32 cellular contexts compared by ENCODE assay signal in the genomic region with DNA sequence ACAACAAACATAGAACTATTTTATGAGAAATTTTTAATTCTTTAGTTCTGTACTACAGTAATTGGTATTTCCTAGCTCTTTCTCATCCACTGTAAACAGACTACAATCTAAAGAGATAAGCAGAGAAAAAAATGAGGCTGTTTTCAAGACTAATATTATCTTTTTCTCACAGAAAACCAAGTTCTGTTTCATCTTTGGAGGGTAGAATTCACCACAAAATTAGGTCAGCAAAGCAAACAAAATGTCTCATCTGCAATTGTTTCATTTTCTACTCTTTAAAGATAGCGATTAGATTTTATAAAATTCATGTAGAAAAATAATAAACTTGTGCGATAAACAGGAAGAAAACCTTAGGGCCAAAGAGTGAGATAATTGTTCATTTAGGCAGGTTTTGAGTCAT. TPM values are rescaled to one million over a fixed set of nuclear protein-coding genes. Genes with fewer than 3 reads are reported as not detected.
DNase-seq lines count a peak whose midpoint lies in the region; ATAC-seq, FAIRE-seq and TF ChIP-seq lines count a peak whose summit lies in the region.
"Had no signal": no experiment of that assay in that cellular context is flagged by ENCODE, and none has a peak within 500 bp of the region (broad histone marks: within the 10 kb centered on the region; RNA-seq: fewer than 3 reads in every experiment).

No MANE protein-coding gene starts in this region.

- POLR2A ChIA-PET in Panc1 (lab: Charles Lee), result interaction anchor here (0.5 kb wide), 1 partner anchor 116 kb away, joined by 12 read pairs; no protein-coding TSS in a partner anchor
- POLR2A ChIA-PET in K562 (lab: Yijun Ruan, JAX), result interaction anchor here (1.3 kb wide), 1 partner anchor 11 kb away, joined by 3 read pairs; no protein-coding TSS in a partner anchor

- H3K36me3 ChIP-seq in ACC112 (ENCODE audit: insufficient read depth, low read length), result no peaks in the 10 kb centered on the region
- no peaks in the 10 kb centered on the region for H3K36me3 ChIP-seq in Panc1 (ENCODE audit: control insufficient read depth, insufficient read depth, low read length)
- H3K36me3 ChIP-seq in K562 (ENCODE audit: control insufficient read depth, insufficient read depth, low read length), result 0 out of 3 replicates have a peak, but pooled peaks cover 2% of the 10 kb centered on the region
- no peaks in the 10 kb centered on the region for H3K36me3 ChIP-seq in mesenchymal stem cell (ENCODE audit: control insufficient read depth in 1 of 2, insufficient read depth in 2 of 2, low read depth in 1 of 2, low read length in 2 of 2)
- H3K36me3 ChIP-seq in effector memory CD4-positive, alpha-beta T cell (ENCODE audit: control insufficient read depth, insufficient read depth, low read length), result no peaks in the 10 kb centered on the region
- no peaks in the 10 kb centered on the region for H3K36me3 ChIP-seq in MG63
- H3K36me3 ChIP-seq: BLaER1, esophagus muscularis mucosa, transverse colon had no signal

- no peak overlapping the region for H3K14ac ChIP-seq in mesenchymal stem cell (ENCODE audit: low read length in 2 of 2)

- no peak overlapping the region for H4K91ac ChIP-seq in mesenchymal stem cell (ENCODE audit: low read length)

- H3K4me1 ChIP-seq in ACC112 (ENCODE audit: control insufficient read depth, insufficient read depth, low read length, unreplicated experiment), result peaks cover 55% of the 10 kb centered on the region
- peaks cover 14% of the 10 kb centered on the region for H3K4me1 ChIP-seq in Panc1 (ENCODE audit: control insufficient read depth, insufficient read depth, low read length)
- peaks cover 6 to 18% of the 10 kb centered on the region in 2 experiments; a peak in 3 of 5 replicates for H3K4me1 ChIP-seq in K562 (replicated peaks in 1 of 2; ENCODE audit: control insufficient read depth in 2 of 2, insufficient read depth in 2 of 2, low read length in 2 of 2)
- peaks cover 6% of the 10 kb centered on the region for H3K4me1 ChIP-seq in mesenchymal stem cell (ENCODE audit: control insufficient read depth, insufficient read depth, low read depth, low read length)
- no peaks in the 10 kb centered on the region for H3K4me1 ChIP-seq in effector memory CD4-positive, alpha-beta T cell (ENCODE audit: control insufficient read depth, insufficient read depth, low read length, poor library complexity, severe bottlenecking)

- no peak for FAIRE-seq in K562 (lab: Jason Lieb, UNC)
- FAIRE-seq: GM12892, HepG2 had no signal

- no peak for ATAC-seq in Panc1
- no peak for ATAC-seq in K562
- ATAC-seq: activated CD8-positive, alpha-beta T cell treated with anti-CD3 and anti-CD28 coated beads for 36 hours; body of pancreas; Right ventricle myocardium inferior had no signal

- H3K27ac ChIP-seq in ACC112 (ENCODE audit: low read depth, low read length) (peak overlapping the region; percentile 99), Panc1 (ENCODE audit: low read length) (peak overlapping the region; percentile 70), K562 (ENCODE audit: extremely low read depth, low read depth, low read length) (no peak overlapping the region; the same call in 2 of the 3 replicates), mesenchymal stem cell (ENCODE audit: low read length, poor library complexity, severe bottlenecking) (no peak overlapping the region)
- H3K27ac ChIP-seq in effector memory CD4-positive, alpha-beta T cell (ENCODE audit: insufficient read depth, low read length, poor library complexity, severe bottlenecking), result no peak overlapping the region
- H3K27ac ChIP-seq: BLaER1, esophagus muscularis mucosa, HL-60, transverse colon had no signal

- H3K4me3 ChIP-seq in ACC112 (ENCODE audit: low read depth, low read length) (peak overlapping the region; percentile 53), Panc1 (ENCODE audit: low read depth in 2 of 2, low read length in 2 of 2) (no peak overlapping the region), K562 (no peak overlapping the region), mesenchymal stem cell (ENCODE audit: insufficient read depth in 1 of 2, low read depth in 1 of 2, low read length in 2 of 2) (no peak overlapping the region), MG63 (no peak overlapping the region)
- H3K4me3 ChIP-seq in effector memory CD4-positive, alpha-beta T cell (ENCODE audit: insufficient read depth, low read depth, low read length, poor library complexity, severe bottlenecking), result no peak overlapping the region
- H3K4me3 ChIP-seq: BLaER1, body of pancreas, esophagus muscularis mucosa, transverse colon had no signal

- no peak for TF ChIP-seq RAD21 in K562 (CRISPR knock-in tag; conservative IDR thresholded peaks at IDR 0.05 in 1 of 2, IDR thresholded peaks at IDR 0.05 in 1 of 2)

- no peak overlapping the region for H3K18ac ChIP-seq in mesenchymal stem cell (ENCODE audit: low read depth in 1 of 2, low read length in 2 of 2)

- no peak overlapping the region for H2BK12ac ChIP-seq in mesenchymal stem cell (ENCODE audit: low read length in 2 of 2)

- no peak for TF ChIP-seq POLR2A in K562 (conservative IDR thresholded peaks at IDR 0.05)

- no peak overlapping the region for H2BK120ac ChIP-seq in mesenchymal stem cell (ENCODE audit: low read depth, low read length)

- H3K23ac ChIP-seq in mesenchymal stem cell (ENCODE audit: low read length in 2 of 2), result no peak overlapping the region

- DNase-seq in Panc1 (ENCODE audit: low read depth, low spot score), result no peak
- DNase-seq in K562 (ENCODE audit: extremely low read depth in 1 of 4, low spot score in 3 of 4), result no peak
- no peak for DNase-seq in mesenchymal stem cell
- no peak for DNase-seq in NCI-H2171 treated with DMSO at 0.1 percent for 48 hours (lab: John Stamatoyannopoulos, UW)
- no peak for DNase-seq in GM03348 (ENCODE audit: low spot score)
- no peak for DNase-seq in effector memory CD4-positive, alpha-beta T cell
- no peak for DNase-seq in MG63
- DNase-seq: activated CD4-positive, CD25-positive, alpha-beta regulatory T cell; activated CD8-positive, alpha-beta T cell treated with anti-CD3 and anti-CD28 coated beads for 36 hours; activated effector memory CD4-positive, alpha-beta T cell treated with anti-CD3 and anti-CD28 coated beads, Interleukin-2, amount 50 U/mL, for 16 hours; body of pancreas; Caco-2; effector CD4-positive, alpha-beta T cell; H9; kidney glomerular epithelial cell; NCI-H1092 treated with DMSO at 0.1 percent for 48 hours; NCI-H1930; NCI-H2227 treated with DMSO at 0.1 percent for 48 hours; NCI-H69; T-helper 9 cell; transverse colon had no signal

- H3K4ac ChIP-seq in mesenchymal stem cell (ENCODE audit: low read depth in 1 of 2, low read length in 2 of 2), result no peak overlapping the region

- H3K27me3 ChIP-seq in ACC112 (ENCODE audit: insufficient read depth, low read length) (no peaks in the 10 kb centered on the region), Panc1 (ENCODE audit: control insufficient read depth, insufficient read depth, low read length) (no peaks in the 10 kb centered on the region), K562 (ENCODE audit: control insufficient read depth in 2 of 2, insufficient read depth in 2 of 2, low read length in 2 of 2) (no peaks in the 10 kb centered on the region), mesenchymal stem cell (ENCODE audit: control insufficient read depth in 1 of 2, insufficient read depth in 1 of 2, low read length in 2 of 2) (no peaks in the 10 kb centered on the region), MG63 (no peaks in the 10 kb centered on the region)
- H3K27me3 ChIP-seq in effector memory CD4-positive, alpha-beta T cell (replicated peaks; ENCODE audit: control insufficient read depth, insufficient read depth, low read length, poor library complexity, severe bottlenecking), result no peaks in the 10 kb centered on the region
- H3K27me3 ChIP-seq: BLaER1, body of pancreas, esophagus muscularis mucosa, transverse colon had no signal

- in situ Hi-C loops in Panc1 (cut with HindIII; ENCODE audit: low pct_unique_long_range_greater_than_20kb, low sequenced_read_pairs), result no loop called here
- in situ Hi-C loops in K562 (cut with MboI), result no loop called here

- H3K9me3 ChIP-seq in Panc1 (ENCODE audit: control insufficient read depth, insufficient read depth, low read depth, low read length) (no peaks in the 10 kb centered on the region), K562 (replicated peaks; ENCODE audit: control insufficient read depth, insufficient read depth, low read depth, low read length) (no peaks in the 10 kb centered on the region), mesenchymal stem cell (ENCODE audit: control insufficient read depth, low read length) (no peaks in the 10 kb centered on the region), MG63 (no peaks in the 10 kb centered on the region)
- no peaks in the 10 kb centered on the region for H3K9me3 ChIP-seq in effector memory CD4-positive, alpha-beta T cell (ENCODE audit: control insufficient read depth, low read length)
- H3K9me3 ChIP-seq: BLaER1, body of pancreas, Caco-2, esophagus muscularis mucosa, transverse colon had no signal

- peaks cover 2% of the 10 kb centered on the region for H4K20me1 ChIP-seq in K562 (replicated peaks; ENCODE audit: control insufficient read depth, insufficient read depth, low read length)
- H4K20me1 ChIP-seq: BLaER1 had no signal

- no peaks in the 10 kb centered on the region for H3K9me1 ChIP-seq in K562 (ENCODE audit: control insufficient read depth, insufficient read depth, low read length)

- no peak overlapping the region for H2BK15ac ChIP-seq in mesenchymal stem cell (ENCODE audit: low read depth, poor library complexity, severe bottlenecking)

- H2AK5ac ChIP-seq in mesenchymal stem cell (ENCODE audit: low read length, severe bottlenecking), result no peak overlapping the region

- H3K79me2 ChIP-seq in ACC112 (ENCODE audit: control insufficient read depth, insufficient read depth, low read length, unreplicated experiment), result peaks cover 14% of the 10 kb centered on the region
- peaks cover 31% of the 10 kb centered on the region for H3K79me2 ChIP-seq in K562 (ENCODE audit: control insufficient read depth, insufficient read depth, low read length)

- H3K9ac ChIP-seq in K562 (ENCODE audit: insufficient read depth in 1 of 2, low read depth in 2 of 2, low read length in 2 of 2) (no peak overlapping the region), mesenchymal stem cell (ENCODE audit: low read length) (peak overlapping the region; percentile 77)
- H3K9ac ChIP-seq: BLaER1 had no signal

- H2AFZ ChIP-seq in ACC112 (ENCODE audit: low read length, unreplicated experiment), result peak overlapping the region; percentile 65
- no peak overlapping the region for H2AFZ ChIP-seq in K562 (ENCODE audit: low read depth, low read length)
- no peak overlapping the region for H2AFZ ChIP-seq in mesenchymal stem cell (ENCODE audit: low read depth, low read length)

- H4K8ac ChIP-seq in mesenchymal stem cell (ENCODE audit: low read length), result no peak overlapping the region

- H2BK5ac ChIP-seq in mesenchymal stem cell (ENCODE audit: low read depth, low read length, poor library complexity, severe bottlenecking), result no peak overlapping the region

- no peaks in the 10 kb centered on the region for H3K79me1 ChIP-seq in mesenchymal stem cell (replicated peaks; ENCODE audit: low read length, poor library complexity, severe bottlenecking)

- WGBS in K562 (ENCODE audit: insufficient coverage, low coverage, missing lambda C conversion rate), result 13% methylated on average over 2 of the region's 2 CpGs
- WGBS in mesenchymal stem cell, result no CpG with 5 or more reads among the region's 2 CpGs

- TF ChIP-seq EP300 in K562 (IDR thresholded peaks at IDR 0.05; ENCODE audit: low read length), result no peak

- CTCF ChIA-PET in Panc1 (lab: Charles Lee), result no interaction called here
- CTCF ChIA-PET in K562 (lab: Yijun Ruan, JAX; ENCODE audit: low intra/inter-chr PET ratio), result no interaction called here

- intact Hi-C loops in Panc1 (cut with micrococcal nuclease; ENCODE audit: unreplicated experiment) (no loop called here), K562 (cut with micrococcal nuclease) (no loop called here)

- no peak overlapping the region; the same call in 1 of the 2 replicates for H3K4me2 ChIP-seq in K562 (ENCODE audit: insufficient read depth, low read length)
- H3K4me2 ChIP-seq in mesenchymal stem cell (ENCODE audit: low read length, poor library complexity, severe bottlenecking), result no peak overlapping the region
- H3K4me2 ChIP-seq: BLaER1 had no signal

- BruUV-seq in Panc1 (replicated peaks; lab: Mats Ljungman, UMichigan) (no TSS peak), K562 (replicated peaks; lab: Mats Ljungman, UMichigan) (no TSS peak)

- no peak for TF ChIP-seq CTCF in Panc1 (IDR thresholded peaks at IDR 0.05)
- no peak for TF ChIP-seq CTCF in K562 (IDR thresholded peaks at IDR 0.05 in 2 of 3, conservative IDR thresholded peaks at IDR 0.05 in 1 of 3; ENCODE audit: insufficient read depth in 2 of 3, low read depth in 1 of 3, low read length in 3 of 3)

RNA-seq across cellular contexts. Expression of gene APOO, which starts 10.8 kb away (rescaled TPM):
- total RNA-seq in Panc1 (2021; ENCODE audit: unreplicated experiment), result 36.8 TPM
- 23.2 TPM for polyA plus RNA-seq in Panc1 (2012; ENCODE audit: insufficient read length)
- 16.2 and 19.7 TPM in 2 replicates for total RNA-seq in K562 (2011; cell fraction: chromatin; rRNA removed; ENCODE audit: low replicate concordance)
- 11.2 and 12.5 TPM in 2 replicates for total RNA-seq in K562 (2011; cell fraction: nucleolus; rRNA removed)
- total RNA-seq in K562 (2011; cell fraction: nucleoplasm; rRNA removed), result 18.0 and 23.3 TPM in 2 replicates
- total RNA-seq in K562 (2014; rRNA removed), result 37.3 and 43.7 TPM in 2 replicates
- 60.8 and 64.4 TPM in 2 replicates for total RNA-seq in K562 (2014; rRNA removed; fragmentation: Illumina TruSeq; extraction: Trizol)
- 56.9 and 59.7 TPM in 2 replicates for total RNA-seq in K562 (2015; rRNA removed; fragmentation: Illumina TruSeq; extraction: Trizol)
- total RNA-seq in K562 (2021), result 59.8 and 63.9 TPM in 2 replicates
- polyA plus RNA-seq in K562 (2011; rRNA removed), result 55.2 and 67.3 TPM in 2 replicates
- 34.2 and 35.9 TPM in 2 replicates for polyA plus RNA-seq in K562 (2011; cell fraction: cytosol; rRNA removed)
- 9.4 and 13.6 TPM in 2 replicates for polyA plus RNA-seq in K562 (2011; cell fraction: nucleus; rRNA removed)
- 78.6 and 89.2 TPM in 2 replicates for polyA plus RNA-seq in K562 (2012)
- polyA plus RNA-seq in K562 (2014; fragmentation: Illumina TruSeq; extraction: Trizol), result 62.9 and 72.0 TPM in 2 replicates
- 10 to 100 TPM; 46.5 to 76.4 TPM for polyA plus RNA-seq in K562 (2014; fragmentation: Nextera tagmentation; extraction: Ambion mirVana)
- polyA plus RNA-seq in K562 (2014; rRNA removed), result 58.9 and 63.6 TPM in 2 replicates
- 30.1 and 34.1 TPM in 2 replicates for polyA minus RNA-seq in K562 (2011; rRNA and poly(A)+ RNA removed)
- polyA minus RNA-seq in K562 (2011; cell fraction: cytosol; rRNA and poly(A)+ RNA removed), result 4.8 and 11.5 TPM in 2 replicates
- 6.3 and 8.2 TPM in 2 replicates for polyA minus RNA-seq in K562 (2011; cell fraction: nucleus; rRNA and poly(A)+ RNA removed)
- 48.2 TPM for polyA plus RNA-seq in mesenchymal stem cell (2013, experiment 1 of 2)
- 54.2 TPM for polyA plus RNA-seq in mesenchymal stem cell (2013, experiment 2 of 2)
- 20.2 and 23.5 TPM in 2 replicates for total RNA-seq in MG63 (2014; rRNA removed; shearing (Covaris generic); ENCODE audit: low replicate concordance)

RNA-seq across cellular contexts. Expression of gene CXorf58, which starts 10.8 kb away (rescaled TPM):
- 0.41 TPM for total RNA-seq in Panc1 (2021; ENCODE audit: unreplicated experiment)
- 0.13 TPM for polyA plus RNA-seq in Panc1 (2012; ENCODE audit: insufficient read length)
- total RNA-seq in K562 (2011; cell fraction: chromatin; rRNA removed; ENCODE audit: low replicate concordance), result not detected in 2 replicates
- total RNA-seq in K562 (2011; cell fraction: nucleolus; rRNA removed), result not detected in 2 replicates
- total RNA-seq in K562 (2011; cell fraction: nucleoplasm; rRNA removed), result not detected in 2 replicates
- 0.12 and 0.27 TPM in 2 replicates for total RNA-seq in K562 (2014; rRNA removed)
- total RNA-seq in K562 (2014; rRNA removed; fragmentation: Illumina TruSeq; extraction: Trizol), result 0.13 and 0.15 TPM in 2 replicates
- total RNA-seq in K562 (2015; rRNA removed; fragmentation: Illumina TruSeq; extraction: Trizol), result 0.25 TPM in 1 of 2 replicates, not detected in the other
- 0.25 TPM in 1 of 2 replicates, not detected in the other for total RNA-seq in K562 (2021)
- 0.11 and 0.17 TPM in 2 replicates for polyA plus RNA-seq in K562 (2011; rRNA removed)
- 0.12 TPM in 1 of 2 replicates, not detected in the other for polyA plus RNA-seq in K562 (2011; cell fraction: cytosol; rRNA removed)
- polyA plus RNA-seq in K562 (2011; cell fraction: nucleus; rRNA removed), result not detected in 2 replicates
- polyA plus RNA-seq in K562 (2012), result 0.08 TPM in 1 of 2 replicates, not detected in the other
- polyA plus RNA-seq in K562 (2014; fragmentation: Illumina TruSeq; extraction: Trizol), result not detected in 2 replicates
- polyA plus RNA-seq in K562 (2014; fragmentation: Nextera tagmentation; extraction: Ambion mirVana), result under 1 TPM; 0.10 to 0.13 TPM
- polyA plus RNA-seq in K562 (2014; rRNA removed), result 0.26 TPM in 1 of 2 replicates, not detected in the other
- polyA minus RNA-seq in K562 (2011; rRNA and poly(A)+ RNA removed), result 0.11 TPM in 1 of 2 replicates, not detected in the other
- not detected in 2 replicates for polyA minus RNA-seq in K562 (2011; cell fraction: cytosol; rRNA and poly(A)+ RNA removed)
- not detected in 2 replicates for polyA minus RNA-seq in K562 (2011; cell fraction: nucleus; rRNA and poly(A)+ RNA removed)
- polyA plus RNA-seq in mesenchymal stem cell (2013, experiment 1 of 2), result not detected
- not detected for polyA plus RNA-seq in mesenchymal stem cell (2013, experiment 2 of 2)
- total RNA-seq in MG63 (2014; rRNA removed; shearing (Covaris generic); ENCODE audit: low replicate concordance), result 0.92 TPM in 1 of 2 replicates, not detected in the other
- total RNA-seq: A673, Caco-2, Daoy, glomerular endothelial cell, H9, HepG2, myocyte had no signal
- polyA plus RNA-seq: HepG2 had no signal

Comparison
In these comparisons a context has a peak if more than half of its experiments do, and no peak if none do; other contexts are left out.
1. H3K27ac ChIP-seq: peak in ACC112 (single experiment) and Panc1 (single experiment); none in K562 (single experiment), mesenchymal stem cell (single experiment) and effector memory CD4-positive, alpha-beta T cell (single experiment).